In genomic region chr14:93811020-93811419, GRCh38 we compare ENCODE assay signal across 33 cellular contexts. TPM values are rescaled to one million over a fixed set of nuclear protein-coding genes. Genes with fewer than 3 reads are reported as not detected.
"Had no signal": no experiment of that assay in that cellular context is flagged by ENCODE, and none has a peak within 500 bp of the region (broad histone marks: within the 10 kb centered on the region; RNA-seq: fewer than 3 reads in every experiment).

No MANE protein-coding gene starts in this region.

- H3K4me1 ChIP-seq: ascending aorta had no signal

- H3K36me3 Mint-ChIP-seq: activated naive CD4-positive, alpha-beta T cell treated with anti-CD3 and anti-CD28 coated beads, Interleukin-2, amount 10 ng/mL, durations not matched to agents 7 days and 5 days; activated naive CD4-positive, alpha-beta T cell treated with anti-CD3 and anti-CD28 coated beads, Interleukin-2, amount 50 U/mL, for 24 hours; activated naive CD8-positive, alpha-beta T cell; activated naive CD8-positive, alpha-beta T cell treated with anti-CD3 and anti-CD28 coated beads, Interleukin-2, amount 10 ng/mL, durations not matched to agents 7 days and 5 days; brain had no signal

- H3K27ac ChIP-seq: ascending aorta, VCaP had no signal

- H3K4me1 Mint-ChIP-seq: activated naive CD4-positive, alpha-beta T cell treated with anti-CD3 and anti-CD28 coated beads, Interleukin-2, amount 10 ng/mL, durations not matched to agents 7 days and 5 days; activated naive CD4-positive, alpha-beta T cell treated with anti-CD3 and anti-CD28 coated beads, Interleukin-2, amount 50 U/mL, for 24 hours; activated naive CD8-positive, alpha-beta T cell treated with anti-CD3 and anti-CD28 coated beads, Interleukin-2, amount 10 ng/mL, durations not matched to agents 7 days and 5 days; activated naive CD8-positive, alpha-beta T cell treated with anti-CD3 and anti-CD28 coated beads, Interleukin-2, amount 50 U/mL, for 24 hours; brain had no signal

- H3K36me3 ChIP-seq: ascending aorta had no signal

- H3K27ac Mint-ChIP-seq: activated B cell treated with CpG ODN at 0.5 μM for 24 hours; activated CD4-positive, alpha-beta memory T cell treated with anti-CD3 and anti-CD28 coated beads, Interleukin-2, amount 10 ng/mL, durations not matched to agents 7 days and 5 days; activated CD4-positive, alpha-beta T cell treated with anti-CD3 and anti-CD28 coated beads for 36 hours; activated CD4-positive, alpha-beta T cell treated with anti-CD3 and anti-CD28 coated beads, Interleukin-2, amount 10 ng/mL, durations not matched to agents 7 days and 5 days; activated CD8-positive, alpha-beta memory T cell treated with anti-CD3 and anti-CD28 coated beads, Interleukin-2, amount 10 ng/mL, durations not matched to agents 7 days and 5 days; activated CD8-positive, alpha-beta T cell treated with anti-CD3 and anti-CD28 coated beads, Interleukin-2, amount 10 ng/mL, durations not matched to agents 7 days and 5 days; activated naive CD4-positive, alpha-beta T cell treated with anti-CD3 and anti-CD28 coated beads, Interleukin-2, amount 10 ng/mL, durations not matched to agents 7 days and 5 days; activated naive CD4-positive, alpha-beta T cell treated with anti-CD3 and anti-CD28 coated beads, Interleukin-2, amount 50 U/mL, for 24 hours; activated naive CD8-positive, alpha-beta T cell; activated naive CD8-positive, alpha-beta T cell treated with anti-CD3 and anti-CD28 coated beads, Interleukin-2, amount 10 ng/mL, durations not matched to agents 7 days and 5 days; activated naive CD8-positive, alpha-beta T cell treated with anti-CD3 and anti-CD28 coated beads, Interleukin-2, amount 50 U/mL, for 24 hours; activated T-cell treated with anti-CD3 and anti-CD28 coated beads, Interleukin-2, amount 50 U/mL, for 24 hours; activated T-helper 2 cell treated with anti-CD3 and anti-CD28 coated beads, Interferon-gamma antibody, Interleukin-2, Interleukin-4, amounts not matched to agents 10 μg/mL and 5 μg/mL and 100 μg/mL, durations not matched to agents 14 hours and 24 hours and 36 hours; brain; T-helper 1 cell treated with Interleukin-12 subunit alpha and Interleukin-12 subunit beta and Interleukin-4 antibody, amounts not matched to agents 30 μg/mL and 1 μg/mL, for 36 hours; T-helper 2 cell treated with Interferon-gamma antibody and Interleukin-4, amounts not matched to agents 5 μg/mL and 100 μg/mL, for 36 hours had no signal

- FAIRE-seq: colon, TTC549 had no signal

- H3K27me3 ChIP-seq: ascending aorta had no signal

- DNase-seq: activated B cell treated with CpG ODN at 0.5 μM for 24 hours; activated CD4-positive, alpha-beta memory T cell treated with anti-CD3 and anti-CD28 coated beads, Interleukin-2, amount 10 ng/mL, durations not matched to agents 7 days and 5 days; activated CD4-positive, alpha-beta T cell treated with anti-CD3 and anti-CD28 coated beads for 36 hours; activated CD4-positive, alpha-beta T cell treated with anti-CD3 and anti-CD28 coated beads for 48 hours; activated CD4-positive, alpha-beta T cell treated with anti-CD3 and anti-CD28 coated beads, Interleukin-2, amount 10 ng/mL, durations not matched to agents 7 days and 5 days; activated CD4-positive, alpha-beta T cell treated with anti-CD3 and anti-CD28 coated beads, Interleukin-2, amount 50 U/mL, for 48 hours; activated CD4-positive, CD25-positive, alpha-beta regulatory T cell treated with anti-CD3 and anti-CD28 coated beads, Interleukin-2, amount 50 U/mL, for 72 hours; activated CD8-positive, alpha-beta memory T cell treated with anti-CD3 and anti-CD28 coated beads for 24 hours; activated CD8-positive, alpha-beta memory T cell treated with anti-CD3 and anti-CD28 coated beads, Interleukin-2, amount 10 ng/mL, durations not matched to agents 7 days and 5 days; activated CD8-positive, alpha-beta memory T cell treated with anti-CD3 and anti-CD28 coated beads, Interleukin-2, amount 50 U/mL, for 48 hours; activated CD8-positive, alpha-beta T cell treated with anti-CD3 and anti-CD28 coated beads, Interleukin-2, amount 10 ng/mL, durations not matched to agents 7 days and 5 days; activated effector memory CD4-positive, alpha-beta T cell treated with Interleukin-2 at 50 U/mL for 16 hours; activated gamma-delta T cell; activated naive CD4-positive, alpha-beta T cell treated with anti-CD3 and anti-CD28 coated beads, Interleukin-2, amount 10 ng/mL, durations not matched to agents 7 days and 5 days; activated naive CD4-positive, alpha-beta T cell treated with Interleukin-2 at 50 U/mL for 16 hours; activated naive CD8-positive, alpha-beta T cell treated with anti-CD3 and anti-CD28 coated beads, Interleukin-2, amount 10 ng/mL, durations not matched to agents 7 days and 5 days; activated naive CD8-positive, alpha-beta T cell treated with anti-CD3 and anti-CD28 coated beads, Interleukin-2, amount 50 U/mL, for 24 hours; activated T-cell treated with anti-CD3 and anti-CD28 coated beads, Interleukin-2, amount 50 U/mL, for 24 hours; activated T-cell treated with anti-CD3 and anti-CD28 coated beads, Interleukin-2, amount 50 U/mL, for 48 hours; amygdala; anterior cingulate cortex; central memory CD4-positive, alpha-beta T cell; T-helper 9 cell had no signal

- H3K4me3 Mint-ChIP-seq: activated B cell treated with CpG ODN at 0.5 μM for 24 hours; activated CD4-positive, alpha-beta memory T cell treated with anti-CD3 and anti-CD28 coated beads, Interleukin-2, amount 10 ng/mL, durations not matched to agents 7 days and 5 days; activated CD4-positive, alpha-beta T cell treated with anti-CD3 and anti-CD28 coated beads for 36 hours; activated CD4-positive, alpha-beta T cell treated with anti-CD3 and anti-CD28 coated beads, Interleukin-2, amount 10 ng/mL, durations not matched to agents 7 days and 5 days; activated CD8-positive, alpha-beta memory T cell treated with anti-CD3 and anti-CD28 coated beads, Interleukin-2, amount 10 ng/mL, durations not matched to agents 7 days and 5 days; activated CD8-positive, alpha-beta T cell treated with anti-CD3 and anti-CD28 coated beads, Interleukin-2, amount 10 ng/mL, durations not matched to agents 7 days and 5 days; activated naive CD4-positive, alpha-beta T cell treated with anti-CD3 and anti-CD28 coated beads, Interleukin-2, amount 10 ng/mL, durations not matched to agents 7 days and 5 days; activated naive CD4-positive, alpha-beta T cell treated with anti-CD3 and anti-CD28 coated beads, Interleukin-2, amount 50 U/mL, for 24 hours; activated naive CD8-positive, alpha-beta T cell; activated naive CD8-positive, alpha-beta T cell treated with anti-CD3 and anti-CD28 coated beads, Interleukin-2, amount 10 ng/mL, durations not matched to agents 7 days and 5 days; activated naive CD8-positive, alpha-beta T cell treated with anti-CD3 and anti-CD28 coated beads, Interleukin-2, amount 50 U/mL, for 24 hours; activated T-cell treated with anti-CD3 and anti-CD28 coated beads, Interleukin-2, amount 50 U/mL, for 24 hours; brain; T-helper 1 cell treated with Interleukin-12 subunit alpha and Interleukin-12 subunit beta and Interleukin-4 antibody, amounts not matched to agents 30 μg/mL and 1 μg/mL, for 36 hours; T-helper 2 cell treated with Interferon-gamma antibody and Interleukin-4, amounts not matched to agents 5 μg/mL and 100 μg/mL, for 36 hours had no signal

- ATAC-seq: activated CD4-positive, alpha-beta T cell treated with anti-CD3 and anti-CD28 coated beads for 36 hours; activated CD8-positive, alpha-beta T cell treated with anti-CD3 and anti-CD28 coated beads, Interleukin-2, amount 10 ng/mL, durations not matched to agents 7 days and 5 days; activated naive CD8-positive, alpha-beta T cell treated with anti-CD3 and anti-CD28 coated beads, Interleukin-2, amount 50 U/mL, for 24 hours had no signal

- H3K4me3 ChIP-seq: ascending aorta had no signal

- H3K27me3 Mint-ChIP-seq: activated B cell treated with CpG ODN at 0.5 μM for 24 hours; activated naive CD8-positive, alpha-beta T cell treated with anti-CD3 and anti-CD28 coated beads, Interleukin-2, amount 10 ng/mL, durations not matched to agents 7 days and 5 days had no signal

RNA-seq across cellular contexts. Expression of gene PRIMA1, which starts 22.7 kb away (rescaled TPM):
- total RNA-seq: activated B cell treated with CpG ODN at 0.5 μM for 24 hours; activated CD4-positive, alpha-beta memory T cell treated with anti-CD3 and anti-CD28 coated beads, Interleukin-2, amount 10 ng/mL, durations not matched to agents 7 days and 5 days; activated CD4-positive, alpha-beta T cell treated with anti-CD3 and anti-CD28 coated beads for 36 hours; activated CD4-positive, alpha-beta T cell treated with anti-CD3 and anti-CD28 coated beads, Interleukin-2, amount 10 ng/mL, durations not matched to agents 7 days and 5 days; activated CD8-positive, alpha-beta memory T cell treated with anti-CD3 and anti-CD28 coated beads, Interleukin-2, amount 10 ng/mL, durations not matched to agents 7 days and 5 days; activated CD8-positive, alpha-beta T cell treated with anti-CD3 and anti-CD28 coated beads, Interleukin-2, amount 10 ng/mL, durations not matched to agents 7 days and 5 days; activated naive CD8-positive, alpha-beta T cell treated with anti-CD3 and anti-CD28 coated beads, Interleukin-2, amount 10 ng/mL, durations not matched to agents 7 days and 5 days; activated T-helper 2 cell treated with anti-CD3 and anti-CD28 coated beads, Interferon-gamma antibody, Interleukin-2, Interleukin-4, amounts not matched to agents 10 μg/mL and 5 μg/mL and 100 μg/mL, durations not matched to agents 14 hours and 24 hours and 36 hours had no signal
